14 cellular contexts compared by ENCODE assay signal in genomic region chr17:67759355-67760171, GRCh38. TPM values are rescaled to one million over a fixed set of nuclear protein-coding genes. Genes with fewer than 3 reads are reported as not detected.
DNase-seq lines count a peak whose midpoint lies in the region; ATAC-seq, FAIRE-seq and TF ChIP-seq lines count a peak whose summit lies in the region.
"Had no signal": no experiment of that assay in that cellular context is flagged by ENCODE, and none has a peak within 500 bp of the region (broad histone marks: within the 10 kb centered on the region; RNA-seq: fewer than 3 reads in every experiment).

No MANE protein-coding gene starts in this region.

- H3K9ac ChIP-seq in mesendoderm (ENCODE audit: low read length) = no peak overlapping the region

- POLR2A ChIA-PET in A549 (lab: Yijun Ruan, JAX) = interaction anchor here (0.8 kb wide), 1 partner anchor 65 kb away, joined by 3 read pairs; the partner anchor contains the start of gene BPTF
- POLR2A ChIA-PET in CD8-positive, alpha-beta T cell (lab: Charles Lee) = interaction anchor here (0.6 kb wide), 2 partner anchors 209 to 787 kb away, joined by 3 to 4 read pairs; no protein-coding TSS in a partner anchor

- H3K9me3 Mint-ChIP-seq in CD8-positive, alpha-beta T cell = no peaks in the 10 kb centered on the region

- no peak overlapping the region for H2BK15ac ChIP-seq in mesendoderm (replicated peaks; ENCODE audit: low read depth)

- H3K18ac ChIP-seq in mesendoderm (ENCODE audit: low read length) = no peak overlapping the region

- H3K27me3 ChIP-seq in mesendoderm (ENCODE audit: insufficient read depth, low read length, poor library complexity) (no peaks in the 10 kb centered on the region), SJCRH30 (no peaks in the 10 kb centered on the region)
- H3K27me3 ChIP-seq in CD8-positive, alpha-beta T cell (ENCODE audit: insufficient read depth, low read length) = no peaks in the 10 kb centered on the region
- H3K27me3 ChIP-seq: Peyer's patch had no signal

- no peak for TF ChIP-seq EP300 in A549 (IDR thresholded peaks at IDR 0.05)

- peaks cover 7% of the 10 kb centered on the region for H3K4me1 Mint-ChIP-seq in CD8-positive, alpha-beta T cell (ENCODE audit: low read depth)

- CTCF ChIA-PET in A549 (lab: Yijun Ruan, JAX) = interaction anchor here (0.6 to 1.5 kb wide), 5 partner anchors 14 to 43 kb away, joined by 3 to 7 read pairs (median 3); partner anchors contain the start of gene NOL11
- CTCF ChIA-PET in CD8-positive, alpha-beta T cell (lab: Charles Lee) = no interaction called here

- H3K56ac ChIP-seq in mesendoderm (ENCODE audit: low read length) = no peak overlapping the region

- intact Hi-C loops in CD8-positive, alpha-beta T cell (cut with DNase I, micrococcal nuclease) = no loop called here

- no peak for FAIRE-seq in A549 (lab: Jason Lieb, UNC)

- H3K4me1 ChIP-seq in A549 = 0 out of 3 replicates have a peak, but pooled peaks cover 3% of the 10 kb centered on the region
- H3K4me1 ChIP-seq in mesendoderm (ENCODE audit: control insufficient read depth, low read depth, low read length) = no peaks in the 10 kb centered on the region
- no peaks in the 10 kb centered on the region for H3K4me1 ChIP-seq in CD8-positive, alpha-beta T cell (ENCODE audit: insufficient read depth, low read length)
- H3K4me1 ChIP-seq in SJCRH30 = no peaks in the 10 kb centered on the region
- H3K4me1 ChIP-seq: Peyer's patch had no signal

- 61% methylated on average over 11 of the region's 11 CpGs for WGBS in A549 (ENCODE audit: missing lambda C conversion rate)
- no CpG with 5 or more reads among the region's 11 CpGs for WGBS in mesendoderm (ENCODE audit: extremely low coverage, insufficient coverage, low lambda C conversion rate)

- no peak overlapping the region for H3K4ac ChIP-seq in mesendoderm (ENCODE audit: low read depth, low read length)

- H3K23ac ChIP-seq in mesendoderm (ENCODE audit: low read length) = no peak overlapping the region

- H3K27ac ChIP-seq in A549 (no peak overlapping the region), mesendoderm (ENCODE audit: low read depth, low read length) (no peak overlapping the region), SJCRH30 (no peak overlapping the region)
- H3K27ac ChIP-seq in CD8-positive, alpha-beta T cell (ENCODE audit: low read depth, low read length) = no peak overlapping the region
- H3K27ac ChIP-seq: Peyer's patch, skin epidermis had no signal

- ATAC-seq in A549 (peak; percentile 43 to 54; a peak in 4 of 6 replicates), GM18520 (IDR thresholded peaks at IDR 0.05; ENCODE audit: unreplicated experiment) (no peak)
- ATAC-seq in CD8-positive, alpha-beta T cell = no peak

- H3K4me3 ChIP-seq in A549 (no peak overlapping the region), mesendoderm (ENCODE audit: low read length) (no peak overlapping the region), SJCRH30 (no peak overlapping the region)
- no peak overlapping the region for H3K4me3 ChIP-seq in CD8-positive, alpha-beta T cell (ENCODE audit: low read depth, low read length)
- H3K4me3 ChIP-seq: Peyer's patch, skin epidermis had no signal

- no peaks in the 10 kb centered on the region for H3K27me3 Mint-ChIP-seq in CD8-positive, alpha-beta T cell (ENCODE audit: low read depth)

- H2BK5ac ChIP-seq in mesendoderm (ENCODE audit: low read length) = no peak overlapping the region

- H3K9me3 ChIP-seq in A549 (no peaks in the 10 kb centered on the region), SJCRH30 (replicated peaks) (no peaks in the 10 kb centered on the region)
- no peaks in the 10 kb centered on the region for H3K9me3 ChIP-seq in CD8-positive, alpha-beta T cell (ENCODE audit: low read length)
- H3K9me3 ChIP-seq: Peyer's patch had no signal

- DNase-seq in A549 (ENCODE audit: low read depth in 1 of 2, low spot score in 1 of 2) = no peak
- DNase-seq in NCI-H1048 (lab: John Stamatoyannopoulos, UW) = peak; percentile 29
- DNase-seq in fibroblast of gingiva (ENCODE audit: low read depth) = peak; percentile 64
- peak; percentile 78 for DNase-seq in mesenteric fat pad (ENCODE audit: low spot score)
- no peak for DNase-seq in mesendoderm
- DNase-seq in CD8-positive, alpha-beta T cell = no peak
- DNase-seq in SJCRH30 = no peak
- DNase-seq: ACHN, cerebellar nuclear complex, KG1, NCI-H2171 treated with DMSO at 0.1 percent for 48 hours had no signal

- no peaks in the 10 kb centered on the region for H3K36me3 ChIP-seq in mesendoderm (ENCODE audit: control insufficient read depth, insufficient read depth, low read length)
- H3K36me3 ChIP-seq in CD8-positive, alpha-beta T cell (ENCODE audit: insufficient read depth, low read length) = no peaks in the 10 kb centered on the region
- H3K36me3 ChIP-seq in SJCRH30 = no peaks in the 10 kb centered on the region
- H3K36me3 ChIP-seq: Peyer's patch had no signal

- no peak overlapping the region for H3K4me3 Mint-ChIP-seq in CD8-positive, alpha-beta T cell

- no peak for TF ChIP-seq RAD21 in A549 (conservative IDR thresholded peaks at IDR 0.05 in 1 of 2, IDR thresholded peaks at IDR 0.05 in 1 of 2)

- H3K36me3 Mint-ChIP-seq in CD8-positive, alpha-beta T cell = peaks cover 4% of the 10 kb centered on the region

- no peak overlapping the region for H2AK5ac ChIP-seq in mesendoderm (ENCODE audit: low read length)

- H3K79me1 ChIP-seq in mesendoderm (ENCODE audit: low read length) = no peaks in the 10 kb centered on the region

- no peak overlapping the region for H4K5ac ChIP-seq in mesendoderm (ENCODE audit: low read length)

- no peak overlapping the region for H2BK120ac ChIP-seq in mesendoderm (ENCODE audit: low read depth, low read length)

- H3K4me2 ChIP-seq in A549 (no peak overlapping the region), mesendoderm (ENCODE audit: low read length) (no peak overlapping the region)

- no peaks in the 10 kb centered on the region for H3K79me2 ChIP-seq in mesendoderm (ENCODE audit: control insufficient read depth, insufficient read depth, low read length)

- TF ChIP-seq POLR2A in A549 (IDR thresholded peaks at IDR 0.05; ENCODE audit: low read length) = no peak

- no peak overlapping the region for H3K27ac Mint-ChIP-seq in CD8-positive, alpha-beta T cell

- H4K8ac ChIP-seq in mesendoderm (ENCODE audit: low read depth, low read length) = no peak overlapping the region

- TF ChIP-seq CTCF in A549 (IDR thresholded peaks at IDR 0.05) = no peak
- no peak for TF ChIP-seq CTCF in CD8-positive, alpha-beta T cell (IDR thresholded peaks at IDR 0.05)

TF ChIP-seq in A549, 52 proteins besides CTCF, POLR2A, EP300 and RAD21:
- TF ChIP-seq MYC (IDR thresholded peaks at IDR 0.05; ENCODE audit: borderline replicate concordance, low read length) (no peak), HES2 (IDR thresholded peaks at IDR 0.05) (no peak), CHD4 (IDR thresholded peaks at IDR 0.05; ENCODE audit: borderline replicate concordance) (no peak), ZSCAN20 (CRISPR knock-in tag; IDR thresholded peaks at IDR 0.05) (no peak), GATA3 (IDR thresholded peaks at IDR 0.05; ENCODE audit: borderline replicate concordance) (no peak), NR3C1 (IDR thresholded peaks at IDR 0.05) (no peak), TFCP2L1 (CRISPR knock-in tag; IDR thresholded peaks at IDR 0.05) (no peak), JUN (IDR thresholded peaks at IDR 0.05) (no peak), KDM5A (IDR thresholded peaks at IDR 0.05) (no peak)

RNA-seq across cellular contexts. Expression of gene NOL11, which starts 41.8 kb away (rescaled TPM):
- polyA plus RNA-seq in A549 (2011; rRNA removed) = 105 and 118 TPM in 2 replicates
- 29.8 and 30.0 TPM in 2 replicates for polyA plus RNA-seq in A549 (2012; cell fraction: cytosol; rRNA removed)
- 26.3 and 40.7 TPM in 2 replicates for polyA plus RNA-seq in A549 (2012; cell fraction: nucleus; rRNA removed)
- 79.6 to 94.0 TPM (median 93.8 TPM) in 3 replicates for polyA plus RNA-seq in A549 (2017; fragmentation: RNase III; extraction: RNeasy Plus Mini Kit Qiagen cat#74134 plus additional on column Dnase treatment)
- polyA minus RNA-seq in A549 (2011; rRNA and poly(A)+ RNA removed) = 48.4 and 76.4 TPM in 2 replicates
- total RNA-seq in mesenteric fat pad = 32.4 TPM
- polyA plus RNA-seq in mesendoderm (2013, experiment 1 of 2) = 93.7 TPM
- polyA plus RNA-seq in mesendoderm (2013, experiment 2 of 2) = 93.1 TPM
- 10 to 100 TPM; 91.0 to 94.0 TPM for total RNA-seq in CD8-positive, alpha-beta T cell
- total RNA-seq in SJCRH30 (2014; rRNA removed; shearing (Covaris generic)) = 109 and 115 TPM in 2 replicates

Comparison
In these comparisons a context has a peak if more than half of its experiments do, and no peak if none do; other contexts are left out.
1. ATAC-seq: peak in A549 (2 of 2); none in CD8-positive, alpha-beta T cell (single experiment) and GM18520 (single experiment).
2. DNase-seq: peak in NCI-H1048 (single experiment), fibroblast of gingiva (single experiment) and mesenteric fat pad (single experiment); none in A549 (0 of 2), mesendoderm (single experiment), CD8-positive, alpha-beta T cell (0 of 7) and SJCRH30 (0 of 2).